3 cellular contexts compared by ENCODE assay signal in genomic region chr3:7817239-7817638, GRCh38.
TF ChIP-seq lines count a peak whose summit lies in the region.

No MANE protein-coding gene starts in this region.

TF ChIP-seq in HepG2, 621 proteins besides CTCF, POLR2A, EP300 and RAD21:
- peak; percentile 29 to 58; a peak in 3 of 4 replicates for TF ChIP-seq MAFK (conservative IDR thresholded peaks at IDR 0.05 in 1 of 2, IDR thresholded peaks at IDR 0.05 in 1 of 2; ENCODE audit: low read length in 2 of 2)
- TF ChIP-seq MZF1 (CRISPR knock-in tag; IDR thresholded peaks at IDR 0.05; ENCODE audit: borderline replicate concordance), result no peak
- TF ChIP-seq TEAD2 (CRISPR knock-in tag; IDR thresholded peaks at IDR 0.05), result no peak
- TF ChIP-seq MAFF (IDR thresholded peaks at IDR 0.05; ENCODE audit: low read depth, low read length), result 0 out of 2 replicates have a peak, but pooled peaks have one; percentile 18
- no peak for TF ChIP-seq ZNF34 (CRISPR knock-in tag; IDR thresholded peaks at IDR 0.05; ENCODE audit: borderline replicate concordance)
- no peak for TF ChIP-seq ZNF253 (CRISPR knock-in tag; IDR thresholded peaks at IDR 0.05; ENCODE audit: borderline replicate concordance)
- TF ChIP-seq ZMYM3 (CRISPR knock-in tag; IDR thresholded peaks at IDR 0.05), result no peak
- no peak for TF ChIP-seq ZNF563 (CRISPR knock-in tag; IDR thresholded peaks at IDR 0.05)
- TF ChIP-seq, protein P1, sequence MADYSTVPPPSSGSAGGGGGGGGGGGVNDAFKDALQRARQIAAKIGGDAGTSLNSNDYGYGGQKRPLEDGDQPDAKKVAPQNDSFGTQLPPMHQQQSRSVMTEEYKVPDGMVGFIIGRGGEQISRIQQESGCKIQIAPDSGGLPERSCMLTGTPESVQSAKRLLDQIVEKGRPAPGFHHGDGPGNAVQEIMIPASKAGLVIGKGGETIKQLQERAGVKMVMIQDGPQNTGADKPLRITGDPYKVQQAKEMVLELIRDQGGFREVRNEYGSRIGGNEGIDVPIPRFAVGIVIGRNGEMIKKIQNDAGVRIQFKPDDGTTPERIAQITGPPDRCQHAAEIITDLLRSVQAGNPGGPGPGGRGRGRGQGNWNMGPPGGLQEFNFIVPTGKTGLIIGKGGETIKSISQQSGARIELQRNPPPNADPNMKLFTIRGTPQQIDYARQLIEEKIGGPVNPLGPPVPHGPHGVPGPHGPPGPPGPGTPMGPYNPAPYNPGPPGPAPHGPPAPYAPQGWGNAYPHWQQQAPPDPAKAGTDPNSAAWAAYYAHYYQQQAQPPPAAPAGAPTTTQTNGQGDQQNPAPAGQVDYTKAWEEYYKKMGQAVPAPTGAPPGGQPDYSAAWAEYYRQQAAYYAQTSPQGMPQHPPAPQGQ (CRISPR knock-in tag; IDR thresholded peaks at IDR 0.05; ENCODE audit: borderline replicate concordance), result no peak
- TF ChIP-seq, protein P2, sequence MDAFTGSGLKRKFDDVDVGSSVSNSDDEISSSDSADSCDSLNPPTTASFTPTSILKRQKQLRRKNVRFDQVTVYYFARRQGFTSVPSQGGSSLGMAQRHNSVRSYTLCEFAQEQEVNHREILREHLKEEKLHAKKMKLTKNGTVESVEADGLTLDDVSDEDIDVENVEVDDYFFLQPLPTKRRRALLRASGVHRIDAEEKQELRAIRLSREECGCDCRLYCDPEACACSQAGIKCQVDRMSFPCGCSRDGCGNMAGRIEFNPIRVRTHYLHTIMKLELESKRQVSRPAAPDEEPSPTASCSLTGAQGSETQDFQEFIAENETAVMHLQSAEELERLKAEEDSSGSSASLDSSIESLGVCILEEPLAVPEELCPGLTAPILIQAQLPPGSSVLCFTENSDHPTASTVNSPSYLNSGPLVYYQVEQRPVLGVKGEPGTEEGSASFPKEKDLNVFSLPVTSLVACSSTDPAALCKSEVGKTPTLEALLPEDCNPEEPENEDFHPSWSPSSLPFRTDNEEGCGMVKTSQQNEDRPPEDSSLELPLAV (CRISPR knock-in tag; conservative IDR thresholded peaks at IDR 0.05; ENCODE audit: low read depth), result no peak
- no peak for TF ChIP-seq PHF8 (CRISPR knock-in tag; IDR thresholded peaks at IDR 0.05)
- no peak for TF ChIP-seq NR2F2 (IDR thresholded peaks at IDR 0.05; ENCODE audit: borderline replicate concordance, low read depth)

TF ChIP-seq in A549, 52 proteins besides CTCF, POLR2A, EP300 and RAD21:
- TF ChIP-seq CHD4 (IDR thresholded peaks at IDR 0.05; ENCODE audit: borderline replicate concordance) (no peak), PBX3 (IDR thresholded peaks at IDR 0.05) (no peak), ZFP36 (IDR thresholded peaks at IDR 0.05; ENCODE audit: borderline replicate concordance, partially characterized antibody) (no peak), MAFK (IDR thresholded peaks at IDR 0.05; ENCODE audit: partially characterized antibody) (peak; percentile 61), EHF (CRISPR knock-in tag; IDR thresholded peaks at IDR 0.05) (no peak)
- TF ChIP-seq, protein P3, sequence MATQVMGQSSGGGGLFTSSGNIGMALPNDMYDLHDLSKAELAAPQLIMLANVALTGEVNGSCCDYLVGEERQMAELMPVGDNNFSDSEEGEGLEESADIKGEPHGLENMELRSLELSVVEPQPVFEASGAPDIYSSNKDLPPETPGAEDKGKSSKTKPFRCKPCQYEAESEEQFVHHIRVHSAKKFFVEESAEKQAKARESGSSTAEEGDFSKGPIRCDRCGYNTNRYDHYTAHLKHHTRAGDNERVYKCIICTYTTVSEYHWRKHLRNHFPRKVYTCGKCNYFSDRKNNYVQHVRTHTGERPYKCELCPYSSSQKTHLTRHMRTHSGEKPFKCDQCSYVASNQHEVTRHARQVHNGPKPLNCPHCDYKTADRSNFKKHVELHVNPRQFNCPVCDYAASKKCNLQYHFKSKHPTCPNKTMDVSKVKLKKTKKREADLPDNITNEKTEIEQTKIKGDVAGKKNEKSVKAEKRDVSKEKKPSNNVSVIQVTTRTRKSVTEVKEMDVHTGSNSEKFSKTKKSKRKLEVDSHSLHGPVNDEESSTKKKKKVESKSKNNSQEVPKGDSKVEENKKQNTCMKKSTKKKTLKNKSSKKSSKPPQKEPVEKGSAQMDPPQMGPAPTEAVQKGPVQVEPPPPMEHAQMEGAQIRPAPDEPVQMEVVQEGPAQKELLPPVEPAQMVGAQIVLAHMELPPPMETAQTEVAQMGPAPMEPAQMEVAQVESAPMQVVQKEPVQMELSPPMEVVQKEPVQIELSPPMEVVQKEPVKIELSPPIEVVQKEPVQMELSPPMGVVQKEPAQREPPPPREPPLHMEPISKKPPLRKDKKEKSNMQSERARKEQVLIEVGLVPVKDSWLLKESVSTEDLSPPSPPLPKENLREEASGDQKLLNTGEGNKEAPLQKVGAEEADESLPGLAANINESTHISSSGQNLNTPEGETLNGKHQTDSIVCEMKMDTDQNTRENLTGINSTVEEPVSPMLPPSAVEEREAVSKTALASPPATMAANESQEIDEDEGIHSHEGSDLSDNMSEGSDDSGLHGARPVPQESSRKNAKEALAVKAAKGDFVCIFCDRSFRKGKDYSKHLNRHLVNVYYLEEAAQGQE (IDR thresholded peaks at IDR 0.05), result no peak

TF ChIP-seq in K562, 482 proteins besides CTCF, POLR2A, EP300 and RAD21:
- TF ChIP-seq CBFA2T3 (IDR thresholded peaks at IDR 0.05) (no peak), ZNF316 (IDR thresholded peaks at IDR 0.05) (peak; percentile 8; the same call in 1 of the 2 replicates), ADNP (tag; IDR thresholded peaks at IDR 0.05) (no peak)
